8 cellular contexts compared by ENCODE assay signal in genomic region chr4:152679414-152680281, GRCh38. TPM values are rescaled to one million over a fixed set of nuclear protein-coding genes. Genes with fewer than 3 reads are reported as not detected.
DNase-seq lines count a peak whose midpoint lies in the region; ATAC-seq, FAIRE-seq and TF ChIP-seq lines count a peak whose summit lies in the region.

TSS of gene TMEM154 (minus strand) at chr4:152679997. CDS start at chr4:152679933, 64 bp downstream.

- TF ChIP-seq RAD21 in liver (IDR thresholded peaks at IDR 0.05) = peak in 1 of 2 donors; percentile 16

- H3K9ac ChIP-seq in liver (ENCODE audit: low read depth in 1 of 2, low read length in 2 of 2) = peak within 1 kb of the TSS; percentile 25 to 76

- POLR2A ChIA-PET in activated CD4-positive, alpha-beta T cell treated with anti-CD3 and anti-CD28 coated beads for 36 hours (lab: Charles Lee) = interaction anchor here (0.7 kb wide), 1 partner anchor 798 kb away, joined by 3 read pairs; no protein-coding TSS in a partner anchor

- peak; percentile 91 for ATAC-seq in activated CD4-positive, alpha-beta T cell treated with anti-CD3 and anti-CD28 coated beads for 36 hours

- FAIRE-seq in GM12892 (lab: Jason Lieb, UNC) = peak; percentile 97

- no peaks in the 10 kb centered on the region for H3K9me3 ChIP-seq in liver (ENCODE audit: control insufficient read depth in 4 of 4, low read length in 3 of 4)

- DNase-seq in GM12892 (ENCODE audit: insufficient read length) (peak; percentile 42), HFF-Myc (ENCODE audit: extremely low read depth, low read depth) (peak; percentile 48), NCI-H1092 treated with DMSO at 0.1 percent for 48 hours (lab: John Stamatoyannopoulos, UW) (peak; percentile 53), dedifferentiated amniotic fluid mesenchymal stem cell (ENCODE audit: extremely low spot score) (peak; percentile 22)
- DNase-seq in activated CD4-positive, alpha-beta T cell treated with anti-CD3 and anti-CD28 coated beads for 36 hours = peak; percentile 80
- peak; percentile 58 for DNase-seq in stimulated activated CD4-positive, alpha-beta T cell treated with anti-CD3 and anti-CD28 coated beads, Interleukin-4, amount 100 ng/mL, for 1 hour
- DNase-seq in NK-92 treated with Interleukin-12 subunit alpha and Interleukin-12 subunit beta, amount 100 ng/mL, for 24 hours (lab: John Stamatoyannopoulos, UW) = no peak

- H3K36me3 ChIP-seq in liver (ENCODE audit: control insufficient read depth in 4 of 4, insufficient read depth in 3 of 4, low read depth in 1 of 4, low read length in 3 of 4) = no peaks in the 10 kb centered on the region

- H3K9me3 Mint-ChIP-seq in activated CD4-positive, alpha-beta T cell treated with anti-CD3 and anti-CD28 coated beads for 36 hours (ENCODE audit: low read depth) = no peaks in the 10 kb centered on the region

- H3K27me3 ChIP-seq in liver (ENCODE audit: control insufficient read depth in 4 of 4, insufficient read depth in 4 of 4, low read length in 3 of 4) = no peaks in the 10 kb centered on the region

- WGBS in liver = 9% methylated on average over 32 of the region's 32 CpGs

- intact Hi-C loops in activated CD4-positive, alpha-beta T cell treated with anti-CD3 and anti-CD28 coated beads for 36 hours (cut with DNase I, micrococcal nuclease) = loop anchor here (1.0 to 5.0 kb wide), 3 partner anchors 98 to 143 kb away; partner anchors contain the start of genes ARFIP1 (in 2 of the 2), TIGD4 (in 2 of the 2) and FBXW7 (in 1 of the 2)

- no peak within 1 kb of the TSS for H3K27ac ChIP-seq in liver (ENCODE audit: low read depth in 1 of 2, low read length in 2 of 2)

- H3K4me3 Mint-ChIP-seq in activated CD4-positive, alpha-beta T cell treated with anti-CD3 and anti-CD28 coated beads for 36 hours = peak within 1 kb of the TSS; percentile 84

- peak within 1 kb of the TSS; percentile 85 for H3K27ac Mint-ChIP-seq in activated CD4-positive, alpha-beta T cell treated with anti-CD3 and anti-CD28 coated beads for 36 hours

- peaks cover 3% of the 10 kb centered on the region for H3K36me3 Mint-ChIP-seq in activated CD4-positive, alpha-beta T cell treated with anti-CD3 and anti-CD28 coated beads for 36 hours (ENCODE audit: low read depth)

- H3K27me3 Mint-ChIP-seq in activated CD4-positive, alpha-beta T cell treated with anti-CD3 and anti-CD28 coated beads for 36 hours = no peaks in the 10 kb centered on the region

- TF ChIP-seq CTCF in HFF-Myc (IDR thresholded peaks at IDR 0.05; ENCODE audit: low read depth, low read length, missing control alignments) (no peak), liver (IDR thresholded peaks at IDR 0.05; ENCODE audit: low read depth, low read length, missing input control) (no peak)

- peak; percentile 96 for TF ChIP-seq POLR2A in GM12892 (IDR thresholded peaks at IDR 0.05; ENCODE audit: low read depth, low read length)

- H3K4me3 ChIP-seq in HFF-Myc (replicated peaks; ENCODE audit: low read depth, low read length) (peak within 1 kb of the TSS; percentile 54), liver (ENCODE audit: low read depth in 1 of 3, low read length in 3 of 3) (peak within 1 kb of the TSS; percentile 39 to 44 (median 39))

- CTCF ChIA-PET in activated CD4-positive, alpha-beta T cell treated with anti-CD3 and anti-CD28 coated beads for 36 hours (lab: Charles Lee) = interaction anchor here (0.6 to 3.6 kb wide), 8 partner anchors 39 to 447 kb away, joined by 3 to 12 read pairs (median 4); no protein-coding TSS in a partner anchor

- peaks cover 53% of the 10 kb centered on the region for H3K4me1 Mint-ChIP-seq in activated CD4-positive, alpha-beta T cell treated with anti-CD3 and anti-CD28 coated beads for 36 hours

- peaks cover 0 to 14% (median 11%) of the 10 kb centered on the region in 4 donors for H3K4me1 ChIP-seq in liver (ENCODE audit: control insufficient read depth in 4 of 4, insufficient read depth in 4 of 4, low read length in 3 of 4)

TF ChIP-seq in liver, 16 proteins besides CTCF, POLR2A, EP300 and RAD21:
- peak in 1 of 2 donors; percentile 39 for TF ChIP-seq GABPA (IDR thresholded peaks at IDR 0.05 in 1 of 2, conservative IDR thresholded peaks at IDR 0.05 in 1 of 2)
- TF ChIP-seq SP1 (IDR thresholded peaks at IDR 0.05) = peak; percentile 11
- TF ChIP-seq TAF1 (conservative IDR thresholded peaks at IDR 0.05) = no peak

RNA-seq across cellular contexts. Expression of gene TMEM154, which starts in this region (rescaled TPM):
- 22.3 TPM for polyA plus RNA-seq in GM12892 (2012; ENCODE audit: missing spikeins)
- total RNA-seq in activated CD4-positive, alpha-beta T cell treated with anti-CD3 and anti-CD28 coated beads for 36 hours = 10 to 100 TPM; 15.2 to 21.2 TPM
- total RNA-seq in liver = 1 to 10 TPM in 1 of 2 donors, under 1 TPM in 1; 0.65 to 4.4 TPM
- 1 to 10 TPM in 1 of 2 donors, under 1 TPM in 1; 0.32 to 4.0 TPM for polyA plus RNA-seq in liver
